In genomic region chr7:98869374-98870070, GRCh38 we compare ENCODE assay signal across 8 cellular contexts. TPM values are rescaled to one million over a fixed set of nuclear protein-coding genes. Genes with fewer than 3 reads are reported as not detected.
DNase-seq lines count a peak whose midpoint lies in the region; ATAC-seq and TF ChIP-seq lines count a peak whose summit lies in the region.
"Had no signal": no experiment of that assay in that cellular context is flagged by ENCODE, and none has a peak within 500 bp of the region (broad histone marks: within the 10 kb centered on the region; RNA-seq: fewer than 3 reads in every experiment).

A gene with protein sequence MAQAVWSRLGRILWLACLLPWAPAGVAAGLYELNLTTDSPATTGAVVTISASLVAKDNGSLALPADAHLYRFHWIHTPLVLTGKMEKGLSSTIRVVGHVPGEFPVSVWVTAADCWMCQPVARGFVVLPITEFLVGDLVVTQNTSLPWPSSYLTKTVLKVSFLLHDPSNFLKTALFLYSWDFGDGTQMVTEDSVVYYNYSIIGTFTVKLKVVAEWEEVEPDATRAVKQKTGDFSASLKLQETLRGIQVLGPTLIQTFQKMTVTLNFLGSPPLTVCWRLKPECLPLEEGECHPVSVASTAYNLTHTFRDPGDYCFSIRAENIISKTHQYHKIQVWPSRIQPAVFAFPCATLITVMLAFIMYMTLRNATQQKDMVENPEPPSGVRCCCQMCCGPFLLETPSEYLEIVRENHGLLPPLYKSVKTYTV (minus strand): TSS chr7:98870014. CDS start chr7:98869861, 153 bp downstream.

- H3K36me3 ChIP-seq in SJSA1 (no peaks in the 10 kb centered on the region), fibroblast of lung (ENCODE audit: control insufficient read depth, insufficient read depth, low read length) (no peaks in the 10 kb centered on the region)

- H3K4me1 ChIP-seq in SJSA1 (replicated peaks): peaks cover 31% of the 10 kb centered on the region
- H3K4me1 ChIP-seq in fibroblast of lung (ENCODE audit: control insufficient read depth, extremely low read depth, insufficient read depth, low read length): peaks cover 2% of the 10 kb centered on the region

- peak; percentile 7 for ATAC-seq in GM21367 (IDR thresholded peaks at IDR 0.05; ENCODE audit: unreplicated experiment)

- H3K27me3 ChIP-seq in SJSA1 (replicated peaks) (no peaks in the 10 kb centered on the region), fibroblast of lung (ENCODE audit: control insufficient read depth, insufficient read depth, low read length) (peaks cover 13% of the 10 kb centered on the region)

- H3K4me3 ChIP-seq in SJSA1 (peak within 1 kb of the TSS; percentile 43), fibroblast of lung (replicated peaks in 1 of 4; ENCODE audit: control extremely low read depth in 1 of 4, insufficient read depth in 1 of 4, low read depth in 3 of 4, low read length in 4 of 4) (peak within 1 kb of the TSS; percentile 26 to 51 (median 36))

- H3K9ac ChIP-seq in fibroblast of lung (ENCODE audit: insufficient read depth, low read length): no peak within 1 kb of the TSS

- H3K27ac ChIP-seq in SJSA1: no peak within 1 kb of the TSS
- no peak within 1 kb of the TSS for H3K27ac ChIP-seq in fibroblast of lung (ENCODE audit: insufficient read depth, low read length)

- no peaks in the 10 kb centered on the region for H4K20me1 ChIP-seq in fibroblast of lung (ENCODE audit: control insufficient read depth, extremely low read depth, insufficient read depth, low read length)

- peak within 1 kb of the TSS; percentile 75 for H3K4me2 ChIP-seq in fibroblast of lung (ENCODE audit: extremely low read depth, insufficient read depth, low read length)

- H3K79me2 ChIP-seq in fibroblast of lung (ENCODE audit: control insufficient read depth, insufficient read depth, low read length): no peaks in the 10 kb centered on the region

- TF ChIP-seq CTCF in fibroblast of lung (conservative IDR thresholded peaks at IDR 0.05 in 1 of 2, IDR thresholded peaks at IDR 0.05 in 1 of 2; ENCODE audit: low read depth in 1 of 2, low read length in 2 of 2): no peak
- TF ChIP-seq CTCF in GM20000 (IDR thresholded peaks at IDR 0.05; ENCODE audit: extremely low read depth, missing control alignments): no peak

- peak within 1 kb of the TSS; percentile 46 for H2AFZ ChIP-seq in fibroblast of lung (ENCODE audit: low read length)

- H3K9me3 ChIP-seq in SJSA1 (replicated peaks) (no peaks in the 10 kb centered on the region; the same call in 1 of the 2 replicates), fibroblast of lung (ENCODE audit: control insufficient read depth, insufficient read depth, low read depth, low read length) (no peaks in the 10 kb centered on the region)

- no peak for DNase-seq in SJSA1 (ENCODE audit: low read depth in 1 of 2, low spot score in 2 of 2)
- peak in 1 of 2 donors; percentile 40 for DNase-seq in fibroblast of lung (ENCODE audit: low read depth in 2 of 2)
- peak; percentile 18 for DNase-seq in putamen (ENCODE audit: low spot score)
- no peak for DNase-seq in GM20000 (ENCODE audit: low spot score)
- no peak for DNase-seq in hippocampal formation (lab: John Stamatoyannopoulos, UW)
- no peak for DNase-seq in SIG-M5 (lab: John Stamatoyannopoulos, UW)

RNA-seq across cellular contexts. Expression of the gene that starts here (rescaled TPM):
- 0.72 and 1.1 TPM in 2 replicates for total RNA-seq in SJSA1 (2014; rRNA removed; shearing (Covaris generic))
- total RNA-seq in fibroblast of lung: 0.26 and 0.66 TPM in 2 replicates
- polyA plus RNA-seq in fibroblast of lung: 0.95 and 2.6 TPM in 2 replicates
- 1.8 and 4.8 TPM in 2 replicates for polyA plus RNA-seq in fibroblast of lung (2012)
- polyA minus RNA-seq in fibroblast of lung (ENCODE audit: low replicate concordance): 1.3 and 16.4 TPM in 2 replicates
- total RNA-seq: T-helper 1 cell treated with Interleukin-12 subunit alpha and Interleukin-12 subunit beta and Interleukin-4 antibody, amounts not matched to agents 30 ng/mL and 1 ng/mL, for 36 hours had no signal
